Comparison of ENCODE assay signal across 9 cellular contexts in genomic region chr9:113446323-113446740, GRCh38. TPM values are rescaled to one million over a fixed set of nuclear protein-coding genes. Genes with fewer than 3 reads are reported as not detected.
DNase-seq lines count a peak whose midpoint lies in the region; ATAC-seq, FAIRE-seq and TF ChIP-seq lines count a peak whose summit lies in the region.
"Had no signal": no experiment of that assay in that cellular context is flagged by ENCODE, and none has a peak within 500 bp of the region (broad histone marks: within the 10 kb centered on the region; RNA-seq: fewer than 3 reads in every experiment).

No MANE protein-coding gene starts in this region.

- FAIRE-seq in GM19239 (lab: Jason Lieb, UNC), result peak; percentile 49

- no peaks in the 10 kb centered on the region for H3K4me1 ChIP-seq in CD8-positive, alpha-beta T cell (ENCODE audit: insufficient read depth, low read length)
- peaks cover 0 to 11% (median 3%) of the 10 kb centered on the region in 4 donors for H3K4me1 ChIP-seq in right lobe of liver
- no peaks in the 10 kb centered on the region for H3K4me1 ChIP-seq in uterus

- H3K9me3 ChIP-seq in CD8-positive, alpha-beta T cell (ENCODE audit: low read length), result no peaks in the 10 kb centered on the region
- H3K9me3 ChIP-seq in right lobe of liver (no peaks in the 10 kb centered on the region), uterus (no peaks in the 10 kb centered on the region)
- H3K9me3 ChIP-seq: SJSA1 had no signal

- H3K9me3 Mint-ChIP-seq in CD8-positive, alpha-beta T cell, result no peaks in the 10 kb centered on the region

- intact Hi-C loops in CD8-positive, alpha-beta T cell (cut with DNase I, micrococcal nuclease), result loop anchor here (2.0 to 5.0 kb wide), 6 partner anchors 46 to 212 kb away; partner anchors contain the start of gene ALAD (in 2 of the 2)
- intact Hi-C loops in right lobe of liver (cut with DNase I) (loop anchor here (5.0 to 10.0 kb wide), 2 partner anchors 141 to 218 kb away; no protein-coding TSS in a partner anchor), uterus (cut with DNase I; ENCODE audit: low total_unique reads) (loop anchor here (5.0 kb wide), 2 partner anchors 141 to 211 kb away; no protein-coding TSS in a partner anchor)

- no peaks in the 10 kb centered on the region for H3K27me3 ChIP-seq in CD8-positive, alpha-beta T cell (ENCODE audit: insufficient read depth, low read length)
- no peaks in the 10 kb centered on the region for H3K27me3 ChIP-seq in right lobe of liver
- no peaks in the 10 kb centered on the region for H3K27me3 ChIP-seq in uterus
- H3K27me3 ChIP-seq: SJSA1 had no signal

- no peak overlapping the region for H3K4me3 ChIP-seq in CD8-positive, alpha-beta T cell (ENCODE audit: low read depth, low read length)
- H3K4me3 ChIP-seq in coronary artery (no peak overlapping the region), right lobe of liver (no peak overlapping the region), uterus (no peak overlapping the region)
- H3K4me3 ChIP-seq: SJSA1 had no signal

- H3K36me3 Mint-ChIP-seq in CD8-positive, alpha-beta T cell, result no peaks in the 10 kb centered on the region

- H3K4me1 Mint-ChIP-seq in CD8-positive, alpha-beta T cell (ENCODE audit: low read depth), result peaks cover 2% of the 10 kb centered on the region

- ATAC-seq in CD8-positive, alpha-beta T cell, result peak; percentile 34
- peak; percentile 81 to 92 (median 86) for ATAC-seq in right lobe of liver

- POLR2A ChIA-PET in CD8-positive, alpha-beta T cell (lab: Charles Lee), result interaction anchor here (0.7 to 1.8 kb wide), 3 partner anchors 33 to 133 kb away, joined by 3 to 5 read pairs (median 3); no protein-coding TSS in a partner anchor

- H3K4me3 Mint-ChIP-seq in CD8-positive, alpha-beta T cell, result no peak overlapping the region

- CTCF ChIA-PET in CD8-positive, alpha-beta T cell (lab: Charles Lee), result interaction anchor here (0.7 to 10.1 kb wide), 57 partner anchors 8 to 230 kb away, joined by 3 to 267 read pairs (median 4); partner anchors contain the start of genes ALAD, C9orf43, CDC26 and POLE3

- H3K36me3 ChIP-seq in CD8-positive, alpha-beta T cell (ENCODE audit: insufficient read depth, low read length), result no peaks in the 10 kb centered on the region
- no peaks in the 10 kb centered on the region for H3K36me3 ChIP-seq in right lobe of liver
- no peaks in the 10 kb centered on the region for H3K36me3 ChIP-seq in uterus
- H3K36me3 ChIP-seq: SJSA1 had no signal

- 48% methylated on average over 3 of the region's 3 CpGs for WGBS in right lobe of liver (ENCODE audit: insufficient coverage, low coverage, low lambda C conversion rate, missing lambda C conversion rate)

- TF ChIP-seq CTCF in CD8-positive, alpha-beta T cell (IDR thresholded peaks at IDR 0.05), result peak; percentile 92
- TF ChIP-seq CTCF in coronary artery (IDR thresholded peaks at IDR 0.05) (peak; percentile 51), right lobe of liver (IDR thresholded peaks at IDR 0.05) (peak; percentile 51 to 76 (median 70)), uterus (IDR thresholded peaks at IDR 0.05) (peak; percentile 55 to 81 (median 76))

- no peak overlapping the region for H3K27ac Mint-ChIP-seq in CD8-positive, alpha-beta T cell

- DNase-seq in CD8-positive, alpha-beta T cell, result no peak
- DNase-seq in GM19239 (ENCODE audit: insufficient read length, low spot score) (no peak), NCI-H82 (lab: John Stamatoyannopoulos, UW) (peak; percentile 73), coronary artery (ENCODE audit: low spot score) (no peak), right lobe of liver (no peak), uterus (no peak), NCI-H187 (lab: John Stamatoyannopoulos, UW) (no peak), ecto neural progenitor cell (ENCODE audit: low spot score) (no peak)

- no peaks in the 10 kb centered on the region for H3K27me3 Mint-ChIP-seq in CD8-positive, alpha-beta T cell (ENCODE audit: low read depth)

- TF ChIP-seq POLR2A in right lobe of liver (IDR thresholded peaks at IDR 0.05), result no peak
- TF ChIP-seq POLR2A in uterus (IDR thresholded peaks at IDR 0.05), result no peak

- H3K27ac ChIP-seq in CD8-positive, alpha-beta T cell (ENCODE audit: low read depth, low read length), result no peak overlapping the region
- H3K27ac ChIP-seq in coronary artery (peak overlapping the region; percentile 14 to 16), right lobe of liver (peak overlapping the region in 1 of 3 donors; percentile 25), uterus (no peak overlapping the region)
- H3K27ac ChIP-seq: SJSA1 had no signal

RNA-seq across cellular contexts. Expression of gene RGS3, which starts 17.2 kb away (rescaled TPM):
- total RNA-seq in CD8-positive, alpha-beta T cell, result 10 to 100 TPM; 29.1 to 30.7 TPM
- total RNA-seq in right lobe of liver, result 10 to 100 TPM; 19.0 to 60.3 (median 31.0) TPM
- total RNA-seq in uterus, result 10 to 100 TPM; 16.2 to 75.6 (median 54.9) TPM

RNA-seq across cellular contexts. Expression of gene C9orf43, which starts 35.8 kb away (rescaled TPM):
- total RNA-seq in CD8-positive, alpha-beta T cell, result under 1 TPM; 0.61 to 0.73 TPM
- total RNA-seq in right lobe of liver (1 to 10 TPM in 1 of 6 experiments, under 1 TPM in 5; 0.40 to 1.0 (median 0.50) TPM), uterus (1 to 10 TPM in 1 of 4 donors, under 1 TPM in 2, not detected in 1; 0.21 to 3.3 (median 0.58) TPM)

RNA-seq across cellular contexts. Expression of gene POLE3, which starts 35.9 kb away (rescaled TPM):
- 10 to 100 TPM; 77.4 to 79.3 TPM for total RNA-seq in CD8-positive, alpha-beta T cell
- total RNA-seq in right lobe of liver (10 to 100 TPM; 13.8 to 24.5 (median 16.6) TPM), uterus (10 to 100 TPM in 3 of 4 donors, 1 to 10 TPM in 1; 6.5 to 46.4 (median 20.4) TPM)

RNA-seq across cellular contexts. Expression of gene ALAD, which starts 45.2 kb away (rescaled TPM):
- total RNA-seq in CD8-positive, alpha-beta T cell, result 10 to 100 TPM; 11.2 to 11.5 TPM
- total RNA-seq in right lobe of liver, result 100 to 1,000 TPM in 2 of 6 experiments, 10 to 100 TPM in 4; 35.3 to 140 (median 73.6) TPM
- 10 to 100 TPM in 3 of 4 donors, 1 to 10 TPM in 1; 1.5 to 26.6 (median 16.1) TPM for total RNA-seq in uterus

Comparison
In these comparisons a context has a peak if more than half of its experiments do, and no peak if none do; other contexts are left out.
1. H3K27ac ChIP-seq: peak in coronary artery (2 of 2); none in CD8-positive, alpha-beta T cell (single experiment) and uterus (0 of 2).
2. Peak in every context shown above with its lines, with median percentiles within 50 percentile points of each other: CTCF ChIP-seq.